ENCODE assay signal across 32 cellular contexts in the genomic region with DNA sequence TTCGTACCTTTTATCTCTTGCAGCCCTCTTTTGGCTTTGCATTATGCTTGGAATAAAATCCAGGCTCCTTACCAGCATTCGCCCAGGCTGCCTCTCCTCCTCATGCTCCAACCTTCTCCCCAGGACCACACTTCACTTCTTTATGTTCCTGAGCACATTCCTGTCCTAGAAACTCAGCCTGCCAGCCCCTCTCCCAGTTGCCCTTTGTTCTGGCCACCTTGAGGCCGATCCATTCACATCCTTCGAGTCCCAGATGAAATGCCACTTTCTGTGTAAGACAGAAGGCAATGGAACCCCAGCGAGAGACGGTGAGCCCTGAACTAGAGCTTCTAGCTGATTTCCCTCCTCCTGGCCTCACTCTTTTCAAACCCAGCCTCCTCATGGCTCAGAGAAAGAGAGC.
"Had no signal": no experiment of that assay in that cellular context is flagged by ENCODE, and none has a peak within 500 bp of the region (broad histone marks: within the 10 kb centered on the region; RNA-seq: fewer than 3 reads in every experiment).

No MANE protein-coding gene starts in this region.

- H3K27me3 Mint-ChIP-seq: activated CD4-positive, alpha-beta memory T cell treated with anti-CD3 and anti-CD28 coated beads, Interleukin-2, amount 10 ng/mL, durations not matched to agents 7 days and 5 days had no signal

- H3K4me3 ChIP-seq: coronary artery, dorsolateral prefrontal cortex had no signal

- H3K27ac Mint-ChIP-seq: activated CD4-positive, alpha-beta memory T cell treated with anti-CD3 and anti-CD28 coated beads, Interleukin-2, amount 10 ng/mL, durations not matched to agents 7 days and 5 days; activated naive CD8-positive, alpha-beta T cell; activated T-cell treated with anti-CD3 and anti-CD28 coated beads, Interleukin-2, amount 50 U/mL, for 24 hours; activated T-cell treated with anti-CD3 and anti-CD28 coated beads, Interleukin-2, amount 50 U/mL, for 72 hours; dendritic cell treated with granulocyte-macrophage colony-stimulating factor and Interleukin-4, amounts not matched to agents 40 ng/mL and 50 ng/mL, for 4 days; endodermal cell; T-helper 17 cell; T-helper 2 cell treated with Interferon-gamma antibody and Interleukin-4, amounts not matched to agents 5 μg/mL and 100 μg/mL, for 36 hours had no signal

- H3K4me3 Mint-ChIP-seq: activated CD4-positive, alpha-beta memory T cell treated with anti-CD3 and anti-CD28 coated beads, Interleukin-2, amount 10 ng/mL, durations not matched to agents 7 days and 5 days; activated CD4-positive, alpha-beta T cell treated with anti-CD3 and anti-CD28 coated beads, Interleukin-2, amount 10 ng/mL, durations not matched to agents 7 days and 5 days; activated naive CD8-positive, alpha-beta T cell; activated T-cell treated with anti-CD3 and anti-CD28 coated beads, Interleukin-2, amount 50 U/mL, for 24 hours; activated T-cell treated with anti-CD3 and anti-CD28 coated beads, Interleukin-2, amount 50 U/mL, for 72 hours; central memory CD8-positive, alpha-beta T cell; dendritic cell treated with granulocyte-macrophage colony-stimulating factor and Interleukin-4, amounts not matched to agents 40 ng/mL and 50 ng/mL, for 4 days; endodermal cell; T-helper 17 cell; T-helper 2 cell treated with Interferon-gamma antibody and Interleukin-4, amounts not matched to agents 5 μg/mL and 100 μg/mL, for 36 hours had no signal

- H3K4me1 Mint-ChIP-seq: activated CD4-positive, alpha-beta memory T cell treated with anti-CD3 and anti-CD28 coated beads, Interleukin-2, amount 10 ng/mL, durations not matched to agents 7 days and 5 days; activated CD4-positive, alpha-beta T cell treated with anti-CD3 and anti-CD28 coated beads, Interleukin-2, amount 10 ng/mL, durations not matched to agents 7 days and 5 days; central memory CD8-positive, alpha-beta T cell; T-helper 17 cell had no signal

- ATAC-seq: activated T-cell treated with anti-CD3 and anti-CD28 coated beads, Interleukin-2, amount 50 U/mL, for 72 hours; esophagus mucosa; T-helper 17 cell had no signal

- H3K36me3 ChIP-seq: brain microvascular endothelial cell had no signal

- H3K36me3 Mint-ChIP-seq: activated naive CD8-positive, alpha-beta T cell had no signal

- FAIRE-seq: astrocyte, bronchial epithelial cell, frontal cortex had no signal

- H3K27ac ChIP-seq: brain microvascular endothelial cell, coronary artery, dorsolateral prefrontal cortex had no signal

- H3K9me3 Mint-ChIP-seq: activated CD4-positive, alpha-beta T cell treated with anti-CD3 and anti-CD28 coated beads, Interleukin-2, amount 10 ng/mL, durations not matched to agents 7 days and 5 days; activated T-cell treated with anti-CD3 and anti-CD28 coated beads, Interleukin-2, amount 50 U/mL, for 24 hours; dendritic cell treated with granulocyte-macrophage colony-stimulating factor and Interleukin-4, amounts not matched to agents 40 ng/mL and 50 ng/mL, for 4 days; endodermal cell; T-helper 2 cell treated with Interferon-gamma antibody and Interleukin-4, amounts not matched to agents 5 μg/mL and 100 μg/mL, for 36 hours had no signal

- DNase-seq: activated CD4-positive, alpha-beta memory T cell treated with anti-CD3 and anti-CD28 coated beads, Interleukin-2, amount 10 ng/mL, durations not matched to agents 7 days and 5 days; activated CD4-positive, alpha-beta T cell treated with anti-CD3 and anti-CD28 coated beads for 1 hour; activated CD4-positive, alpha-beta T cell treated with anti-CD3 and anti-CD28 coated beads for 4 hours; activated CD4-positive, alpha-beta T cell treated with anti-CD3 and anti-CD28 coated beads, Interleukin-2, amount 10 ng/mL, durations not matched to agents 7 days and 5 days; activated CD4-positive, alpha-beta T cell treated with anti-CD3 and anti-CD28 coated beads, Interleukin-2, amount 50 U/mL, for 4 hours; activated CD8-positive, alpha-beta memory T cell treated with anti-CD3 and anti-CD28 coated beads, Interleukin-2, amount 50 U/mL, for 48 hours; activated gamma-delta T cell treated with Interleukin-2 at 50 U/mL for 16 hours; activated naive CD4-positive, alpha-beta T cell treated with anti-CD3 and anti-CD28 coated beads, Interleukin-2, amount 50 U/mL, for 16 hours; activated naive CD4-positive, alpha-beta T cell treated with Interleukin-2 at 50 U/mL for 16 hours; activated T-cell treated with anti-CD3 and anti-CD28 coated beads for 4 hours; activated T-cell treated with anti-CD3 and anti-CD28 coated beads, Interleukin-2, amount 50 U/mL, for 24 hours; activated T-cell treated with anti-CD3 and anti-CD28 coated beads, Interleukin-2, amount 50 U/mL, for 72 hours; amniotic stem cell; anterior cingulate cortex; brain microvascular endothelial cell; dorsolateral prefrontal cortex; effector memory CD4-positive, alpha-beta T cell; endodermal cell; foreskin fibroblast; head of caudate nucleus; T-helper 1 cell; T-helper 17 cell; T1000 had no signal

- H3K27me3 ChIP-seq: brain microvascular endothelial cell had no signal
